21 cellular contexts compared by ENCODE assay signal in the genomic region with DNA sequence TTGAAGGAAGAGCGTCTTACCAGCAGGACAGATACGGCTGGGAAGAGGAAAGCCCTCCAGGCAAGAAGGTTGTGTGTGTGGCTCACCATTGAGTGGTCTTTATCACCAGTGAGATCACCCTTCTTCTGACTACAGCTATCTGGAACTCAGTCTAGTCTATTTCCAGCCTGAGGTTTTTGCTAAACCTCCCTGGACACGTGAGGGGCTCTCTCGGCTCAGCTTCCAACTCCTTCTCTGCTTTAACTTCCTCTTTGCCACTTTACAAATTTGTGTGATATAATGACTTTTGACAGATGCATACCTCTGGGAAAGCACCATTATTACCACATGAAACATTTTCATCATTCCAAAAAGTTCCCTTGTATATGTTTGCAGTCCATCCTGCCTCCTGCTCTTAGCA. TPM values are rescaled to one million over a fixed set of nuclear protein-coding genes. Genes with fewer than 3 reads are reported as not detected.
DNase-seq lines count a peak whose midpoint lies in the region; ATAC-seq and TF ChIP-seq lines count a peak whose summit lies in the region.
"Had no signal": no experiment of that assay in that cellular context is flagged by ENCODE, and none has a peak within 500 bp of the region (broad histone marks: within the 10 kb centered on the region; RNA-seq: fewer than 3 reads in every experiment).

No MANE protein-coding gene starts in this region.

- H4K8ac ChIP-seq in IMR-90 (ENCODE audit: low read depth in 2 of 2, low read length in 2 of 2), result no peak overlapping the region

- no peak overlapping the region for H4K5ac ChIP-seq in IMR-90 (ENCODE audit: low read depth, low read length)

- no peak overlapping the region for H3K56ac ChIP-seq in IMR-90 (ENCODE audit: extremely low read depth, insufficient read depth, low read length)

- DNase-seq in BJ (ENCODE audit: low read depth), result peak; percentile 44
- peak; percentile 15 for DNase-seq in IMR-90
- peak; percentile 8 for DNase-seq in SK-N-MC (ENCODE audit: low read depth, low spot score)
- peak; percentile 6 for DNase-seq in glomerular visceral epithelial cell (ENCODE audit: extremely low spot score)
- no peak for DNase-seq in cerebellar nuclear complex (lab: John Stamatoyannopoulos, UW)
- no peak for DNase-seq in hippocampal formation (lab: John Stamatoyannopoulos, UW)
- no peak for DNase-seq in activated naive CD8-positive, alpha-beta T cell treated with anti-CD3 and anti-CD28 coated beads for 36 hours
- DNase-seq: ACHN; activated CD4-positive, CD25-positive, alpha-beta regulatory T cell treated with anti-CD3 and anti-CD28 coated beads, Interleukin-2, amount 50 U/mL, for 72 hours; activated CD8-positive, alpha-beta memory T cell treated with anti-CD3 and anti-CD28 coated beads, Interleukin-2, amount 50 U/mL, for 48 hours; activated gamma-delta T cell; NCI-H1105; NCI-H2171; NCI-H82; stimulated activated naive CD8-positive, alpha-beta T cell treated with anti-CD3 and anti-CD28 coated beads, Interleukin-15, amount 100 ng/mL, for 72 hours; T-helper 2 cell; uterus had no signal

- H3K9me1 ChIP-seq in IMR-90 (ENCODE audit: insufficient read depth, low read length), result no peaks in the 10 kb centered on the region

- ATAC-seq in IMR-90 (ENCODE audit: low read depth), result no peak
- no peak for ATAC-seq in activated CD4-positive, CD25-positive, alpha-beta regulatory T cell treated with anti-CD3 and anti-CD28 coated beads, Interleukin-2, amount 50 U/mL, for 24 hours
- ATAC-seq: stimulated activated naive CD8-positive, alpha-beta T cell treated with anti-CD3 and anti-CD28 coated beads, Interleukin-15, amount 100 ng/mL, for 72 hours had no signal

- no peaks in the 10 kb centered on the region for H3K79me1 ChIP-seq in IMR-90 (ENCODE audit: low read depth in 1 of 2, low read length in 2 of 2)

- no peak overlapping the region for H3K18ac ChIP-seq in IMR-90 (ENCODE audit: low read depth, low read length)

- no peak overlapping the region for H4K91ac ChIP-seq in IMR-90 (ENCODE audit: insufficient read depth, low read depth, low read length)

- H2BK120ac ChIP-seq in IMR-90 (ENCODE audit: low read depth, low read length), result no peak overlapping the region

- TF ChIP-seq CTCF in BJ (IDR thresholded peaks at IDR 0.05; ENCODE audit: insufficient read depth, low read depth, low read length) (no peak), IMR-90 (conservative IDR thresholded peaks at IDR 0.05; ENCODE audit: low read depth, low read length) (no peak)

- H3K9me3 ChIP-seq in IMR-90 (ENCODE audit: control insufficient read depth, insufficient read depth, low read length) (no peaks in the 10 kb centered on the region), SK-N-MC (ENCODE audit: low read depth, low read length) (no peaks in the 10 kb centered on the region)
- H3K9me3 ChIP-seq: uterus had no signal

- H3K4ac ChIP-seq in IMR-90 (ENCODE audit: low read depth, low read length), result no peak overlapping the region

- H3K36me3 ChIP-seq in BJ (ENCODE audit: control insufficient read depth, insufficient read depth, low read length), result no peaks in the 10 kb centered on the region
- H3K36me3 ChIP-seq in IMR-90 (ENCODE audit: control insufficient read depth, insufficient read depth, low read length), result no peaks in the 10 kb centered on the region
- no peaks in the 10 kb centered on the region for H3K36me3 ChIP-seq in SK-N-MC (ENCODE audit: insufficient read depth, low read length)
- H3K36me3 ChIP-seq: uterus had no signal

- H3K14ac ChIP-seq in IMR-90 (replicated peaks; ENCODE audit: low read depth, low read length), result no peak overlapping the region

- CTCF ChIA-PET in BJ (lab: Yijun Ruan, JAX) (interaction anchor here (0.9 to 2.0 kb wide), 2 partner anchors 9 to 273 kb away, joined by 3 to 5 read pairs; no protein-coding TSS in a partner anchor), IMR-90 (lab: Yijun Ruan, JAX) (no interaction called here)

- H2BK15ac ChIP-seq in IMR-90 (ENCODE audit: low read depth, low read length), result no peak overlapping the region

- no peak overlapping the region for H3K27ac Mint-ChIP-seq in activated naive CD8-positive, alpha-beta T cell treated with anti-CD3 and anti-CD28 coated beads for 36 hours
- H3K27ac Mint-ChIP-seq: IgD-negative memory B cell; stimulated activated naive CD8-positive, alpha-beta T cell treated with anti-CD3 and anti-CD28 coated beads, Interleukin-15, amount 100 ng/mL, for 72 hours had no signal

- no peak overlapping the region for H2AK5ac ChIP-seq in IMR-90 (ENCODE audit: low read depth, low read length)

- H3K9ac ChIP-seq in IMR-90 (ENCODE audit: low read depth, low read length), result no peak overlapping the region
- no peak overlapping the region for H3K9ac ChIP-seq in SK-N-MC (ENCODE audit: insufficient read length)

- H3K4me1 ChIP-seq in IMR-90 (ENCODE audit: control insufficient read depth, insufficient read depth, low read length), result no peaks in the 10 kb centered on the region
- H3K4me1 ChIP-seq: uterus had no signal

- no peak overlapping the region for H2AK9ac ChIP-seq in IMR-90 (replicated peaks; ENCODE audit: low read depth, low read length, poor library complexity)

- no TSS peak for BruUV-seq in IMR-90 (replicated peaks; lab: Mats Ljungman, UMichigan)

- no CpG with 5 or more reads among the region's 4 CpGs for WGBS in IMR-90 (ENCODE audit: extremely low coverage in 2 of 2, insufficient read length in 1 of 2), 2 experiments

- no peak overlapping the region for H2BK20ac ChIP-seq in IMR-90 (ENCODE audit: low read depth, low read length)

- H3K36me3 Mint-ChIP-seq in activated naive CD8-positive, alpha-beta T cell treated with anti-CD3 and anti-CD28 coated beads for 36 hours, result no peaks in the 10 kb centered on the region
- H3K36me3 Mint-ChIP-seq: IgD-negative memory B cell had no signal

- TF ChIP-seq RAD21 in IMR-90 (IDR thresholded peaks at IDR 0.05; ENCODE audit: low read length), result no peak

- no peaks in the 10 kb centered on the region for H3K9me3 Mint-ChIP-seq in activated naive CD8-positive, alpha-beta T cell treated with anti-CD3 and anti-CD28 coated beads for 36 hours
- H3K9me3 Mint-ChIP-seq: stimulated activated naive CD8-positive, alpha-beta T cell treated with anti-CD3 and anti-CD28 coated beads, Interleukin-15, amount 100 ng/mL, for 72 hours had no signal

- POLR2A ChIA-PET in BJ (lab: Charles Lee) (no interaction called here), IMR-90 (lab: Charles Lee; ENCODE audit: unreplicated experiment) (no interaction called here)

- H3K27me3 ChIP-seq in BJ (ENCODE audit: control insufficient read depth, insufficient read depth, low read length), result no peaks in the 10 kb centered on the region
- H3K27me3 ChIP-seq in IMR-90 (ENCODE audit: control insufficient read depth, insufficient read depth, low read length), result peaks cover 25% of the 10 kb centered on the region
- H3K27me3 ChIP-seq: uterus had no signal

- H3K4me2 ChIP-seq in IMR-90 (ENCODE audit: low read depth, low read length), result no peak overlapping the region

- TF ChIP-seq POLR2A in IMR-90 (IDR thresholded peaks at IDR 0.05; ENCODE audit: low read depth, low read length), result no peak

- H3K4me1 Mint-ChIP-seq in activated naive CD8-positive, alpha-beta T cell treated with anti-CD3 and anti-CD28 coated beads for 36 hours, result peaks cover 1% of the 10 kb centered on the region
- H3K4me1 Mint-ChIP-seq: IgD-negative memory B cell; stimulated activated naive CD8-positive, alpha-beta T cell treated with anti-CD3 and anti-CD28 coated beads, Interleukin-15, amount 100 ng/mL, for 72 hours had no signal

- dilution Hi-C loops in IMR-90 (cut with HindIII; ENCODE audit: low sequenced_read_pairs, unreplicated experiment), result no loop called here

- no peak overlapping the region for H2BK5ac ChIP-seq in IMR-90 (ENCODE audit: low read depth, low read length, poor library complexity, severe bottlenecking)

- peaks cover 58% of the 10 kb centered on the region for H3K27me3 Mint-ChIP-seq in activated naive CD8-positive, alpha-beta T cell treated with anti-CD3 and anti-CD28 coated beads for 36 hours

- intact Hi-C loops in IMR-90 (cut with micrococcal nuclease), result no loop called here

- in situ Hi-C loops in IMR-90 (cut with MboI; ENCODE audit: low sequenced_read_pairs), result no loop called here

- H3K27ac ChIP-seq in IMR-90 (ENCODE audit: insufficient read depth, low read length) (no peak overlapping the region), SK-N-MC (no peak overlapping the region)
- H3K27ac ChIP-seq: RWPE1, uterus had no signal

- H2AFZ ChIP-seq in IMR-90 (replicated peaks; ENCODE audit: low read length, poor library complexity), result no peak overlapping the region

- no peak overlapping the region for H3K4me3 Mint-ChIP-seq in activated naive CD8-positive, alpha-beta T cell treated with anti-CD3 and anti-CD28 coated beads for 36 hours
- H3K4me3 Mint-ChIP-seq: IgD-negative memory B cell; stimulated activated naive CD8-positive, alpha-beta T cell treated with anti-CD3 and anti-CD28 coated beads, Interleukin-15, amount 100 ng/mL, for 72 hours had no signal

- H3K4me3 ChIP-seq in BJ (ENCODE audit: low read depth, low read length), result no peak overlapping the region
- no peak overlapping the region for H3K4me3 ChIP-seq in IMR-90 (ENCODE audit: insufficient read depth, low read depth, low read length)
- no peak overlapping the region for H3K4me3 ChIP-seq in SK-N-MC
- H3K4me3 ChIP-seq: uterus had no signal

- H4K20me1 ChIP-seq in IMR-90 (ENCODE audit: insufficient read depth, low read length), result no peaks in the 10 kb centered on the region

- no peak overlapping the region for H3K23ac ChIP-seq in IMR-90 (ENCODE audit: low read depth, low read length)

RNA-seq across cellular contexts. Expression of a gene that starts 15.3 kb away (rescaled TPM):
- polyA plus RNA-seq in BJ (2011; rRNA removed) (not detected in 2 replicates), IMR-90 (2012; rRNA removed) (0.03 TPM in 1 of 2 replicates, not detected in the other)
- not detected in 2 replicates for polyA minus RNA-seq in BJ (2011; rRNA and poly(A)+ RNA removed)
- 0.18 TPM in 1 of 2 replicates, not detected in the other for total RNA-seq in IMR-90 (2012; rRNA removed)
- 0.08 TPM in 1 of 2 replicates, not detected in the other for polyA plus RNA-seq in IMR-90 (2012; cell fraction: cytosol; rRNA removed)
- not detected in 2 replicates for polyA plus RNA-seq in IMR-90 (2012; cell fraction: nucleus; rRNA removed; ENCODE audit: low replicate concordance)
- not detected for total RNA-seq in activated naive CD8-positive, alpha-beta T cell treated with anti-CD3 and anti-CD28 coated beads for 36 hours
- total RNA-seq: renal cortical epithelial cell, uterus had no signal
- polyA plus RNA-seq: IgD-negative memory B cell had no signal

RNA-seq across cellular contexts. Expression of a gene that starts 26.0 kb away (rescaled TPM):
- 7.7 and 10.6 TPM in 2 replicates for polyA plus RNA-seq in BJ (2011; rRNA removed)
- polyA minus RNA-seq in BJ (2011; rRNA and poly(A)+ RNA removed), result 40.6 and 42.1 TPM in 2 replicates
- 4.7 and 7.7 TPM in 2 replicates for total RNA-seq in IMR-90 (2012; rRNA removed)
- polyA plus RNA-seq in IMR-90 (2012; rRNA removed), result 2.8 and 3.2 TPM in 2 replicates
- 2.3 and 3.5 TPM in 2 replicates for polyA plus RNA-seq in IMR-90 (2012; cell fraction: cytosol; rRNA removed)
- 5.3 and 7.1 TPM in 2 replicates for polyA plus RNA-seq in IMR-90 (2012; cell fraction: nucleus; rRNA removed; ENCODE audit: low replicate concordance)
- total RNA-seq in activated naive CD8-positive, alpha-beta T cell treated with anti-CD3 and anti-CD28 coated beads for 36 hours, result 1 to 10 TPM; 5.9 to 6.9 TPM

RNA-seq across cellular contexts. Expression of a gene that starts 46.2 kb away (rescaled TPM):
- polyA plus RNA-seq in BJ (2011; rRNA removed) (112 and 122 TPM in 2 replicates), IMR-90 (2012; rRNA removed) (86.9 and 109 TPM in 2 replicates)
- 63.2 and 73.7 TPM in 2 replicates for polyA minus RNA-seq in BJ (2011; rRNA and poly(A)+ RNA removed)
- 70.0 and 82.1 TPM in 2 replicates for total RNA-seq in IMR-90 (2012; rRNA removed)
- 11.3 and 12.7 TPM in 2 replicates for polyA plus RNA-seq in IMR-90 (2012; cell fraction: cytosol; rRNA removed)
- polyA plus RNA-seq in IMR-90 (2012; cell fraction: nucleus; rRNA removed; ENCODE audit: low replicate concordance), result 200 and 1,120 TPM in 2 replicates
- 10 to 100 TPM; 36.3 to 40.5 TPM for total RNA-seq in activated naive CD8-positive, alpha-beta T cell treated with anti-CD3 and anti-CD28 coated beads for 36 hours

Comparison
In these comparisons a context has a peak if more than half of its experiments do, and no peak if none do; other contexts are left out.
1. DNase-seq: peak in BJ (single experiment), IMR-90 (single experiment), SK-N-MC (single experiment) and glomerular visceral epithelial cell (single experiment); none in cerebellar nuclear complex (0 of 2), hippocampal formation (0 of 2) and activated naive CD8-positive, alpha-beta T cell treated with anti-CD3 and anti-CD28 coated beads for 36 hours (single experiment).